Comparison of ENCODE assay signal across 30 cellular contexts in the genomic region with DNA sequence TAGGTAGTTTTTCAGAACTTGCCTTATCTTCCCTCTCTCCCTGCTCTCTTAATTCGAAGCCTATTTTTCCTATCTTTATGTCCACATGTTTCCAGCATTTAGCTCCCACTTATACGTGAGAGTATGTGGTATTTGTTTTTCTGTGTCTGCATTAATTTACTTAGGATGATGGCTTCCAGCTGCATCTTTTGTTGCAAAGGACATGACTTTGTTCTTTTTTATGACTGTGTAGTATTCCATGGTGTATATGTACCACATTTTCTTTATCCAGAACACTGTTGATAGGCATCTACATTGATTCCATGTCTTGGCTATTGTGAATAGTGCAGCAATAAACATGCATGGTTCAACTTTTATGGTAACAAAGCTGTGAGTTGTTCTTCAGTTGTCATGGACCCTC. TPM values are rescaled to one million over a fixed set of nuclear protein-coding genes. Genes with fewer than 3 reads are reported as not detected.
DNase-seq lines count a peak whose midpoint lies in the region; ATAC-seq and TF ChIP-seq lines count a peak whose summit lies in the region.
"Had no signal": no experiment of that assay in that cellular context is flagged by ENCODE, and none has a peak within 500 bp of the region (broad histone marks: within the 10 kb centered on the region; RNA-seq: fewer than 3 reads in every experiment).

No MANE protein-coding gene starts in this region.

- H2AFZ ChIP-seq in PC-9, result no peak overlapping the region
- H2AFZ ChIP-seq: hepatocyte had no signal

- CTCF ChIA-PET in activated naive CD4-positive, alpha-beta T cell treated with anti-CD3 and anti-CD28 coated beads for 36 hours (lab: Charles Lee), result interaction anchor here (1.0 to 2.0 kb wide), 3 partner anchors 8 to 81 kb away, joined by 3 to 6 read pairs (median 3); no protein-coding TSS in a partner anchor
- CTCF ChIA-PET in PC-9 (lab: Charles Lee), result interaction anchor here (1.2 to 1.4 kb wide), 3 partner anchors 12 to 81 kb away, joined by 3 to 6 read pairs (median 5); no protein-coding TSS in a partner anchor

- peaks cover 90% of the 10 kb centered on the region for H3K4me1 Mint-ChIP-seq in activated naive CD4-positive, alpha-beta T cell treated with anti-CD3 and anti-CD28 coated beads for 36 hours (ENCODE audit: low read depth)
- H3K4me1 Mint-ChIP-seq in activated naive CD8-positive, alpha-beta T cell treated with anti-CD3 and anti-CD28 coated beads, Interleukin-2, amount 10 ng/mL, durations not matched to agents 7 days and 5 days, result peaks cover 64% of the 10 kb centered on the region
- H3K4me1 Mint-ChIP-seq in stimulated activated effector memory CD8-positive, alpha-beta T cell treated with anti-CD3 and anti-CD28 coated beads, Interleukin-12 subunit alpha, Interleukin-12 subunit beta, amount 100 ng/mL, for 72 hours, result peaks cover 42% of the 10 kb centered on the region

- no peaks in the 10 kb centered on the region for H3K9me2 ChIP-seq in PC-9 (ENCODE audit: insufficient read depth)

- H4K20me1 ChIP-seq in PC-9 (ENCODE audit: insufficient read depth), result no peaks in the 10 kb centered on the region

- H3K36me3 Mint-ChIP-seq in activated naive CD4-positive, alpha-beta T cell treated with anti-CD3 and anti-CD28 coated beads for 36 hours (ENCODE audit: low read depth), result peaks cover 86% of the 10 kb centered on the region
- peaks cover 82% of the 10 kb centered on the region for H3K36me3 Mint-ChIP-seq in activated naive CD8-positive, alpha-beta T cell treated with anti-CD3 and anti-CD28 coated beads, Interleukin-2, amount 10 ng/mL, durations not matched to agents 7 days and 5 days
- H3K36me3 Mint-ChIP-seq in stimulated activated effector memory CD8-positive, alpha-beta T cell treated with anti-CD3 and anti-CD28 coated beads, Interleukin-12 subunit alpha, Interleukin-12 subunit beta, amount 100 ng/mL, for 72 hours, result peaks cover 96% of the 10 kb centered on the region

- no peak overlapping the region for H3K4me3 Mint-ChIP-seq in activated naive CD4-positive, alpha-beta T cell treated with anti-CD3 and anti-CD28 coated beads for 36 hours
- H3K4me3 Mint-ChIP-seq in activated naive CD8-positive, alpha-beta T cell treated with anti-CD3 and anti-CD28 coated beads, Interleukin-2, amount 10 ng/mL, durations not matched to agents 7 days and 5 days, result no peak overlapping the region
- no peak overlapping the region for H3K4me3 Mint-ChIP-seq in stimulated activated effector memory CD8-positive, alpha-beta T cell treated with anti-CD3 and anti-CD28 coated beads, Interleukin-12 subunit alpha, Interleukin-12 subunit beta, amount 100 ng/mL, for 72 hours
- H3K4me3 Mint-ChIP-seq: T-helper 1 cell treated with Interleukin-12 subunit alpha and Interleukin-12 subunit beta and Interleukin-4 antibody, amounts not matched to agents 30 μg/mL and 1 μg/mL, for 36 hours; type B pancreatic cell had no signal

- ATAC-seq in activated naive CD8-positive, alpha-beta T cell treated with anti-CD3 and anti-CD28 coated beads, Interleukin-2, amount 10 ng/mL, durations not matched to agents 7 days and 5 days (ENCODE audit: low read depth), result no peak
- ATAC-seq in stimulated activated effector memory CD8-positive, alpha-beta T cell treated with anti-CD3 and anti-CD28 coated beads, Interleukin-12 subunit alpha, Interleukin-12 subunit beta, amount 100 ng/mL, for 72 hours, result no peak
- no peak for ATAC-seq in HG03280 (IDR thresholded peaks at IDR 0.05; ENCODE audit: unreplicated experiment)
- no peak for ATAC-seq in GM18867 (IDR thresholded peaks at IDR 0.05; ENCODE audit: unreplicated experiment)
- ATAC-seq: gastroesophageal sphincter, left cardiac atrium, right cardiac atrium had no signal

- DNase-seq in activated naive CD4-positive, alpha-beta T cell treated with anti-CD3 and anti-CD28 coated beads for 36 hours, result no peak
- no peak for DNase-seq in activated naive CD4-positive, alpha-beta T cell (lab: John Stamatoyannopoulos, UW)
- no peak for DNase-seq in PC-9
- DNase-seq in activated naive CD8-positive, alpha-beta T cell treated with anti-CD3 and anti-CD28 coated beads, Interleukin-2, amount 10 ng/mL, durations not matched to agents 7 days and 5 days, result no peak
- no peak for DNase-seq in stimulated activated effector memory CD8-positive, alpha-beta T cell treated with anti-CD3 and anti-CD28 coated beads, Interleukin-12 subunit alpha, Interleukin-12 subunit beta, amount 100 ng/mL, for 72 hours (ENCODE audit: low spot score in 2 of 2)
- no peak for DNase-seq in activated effector memory CD4-positive, alpha-beta T cell treated with anti-CD3 and anti-CD28 coated beads, Interleukin-2, amount 50 U/mL, for 16 hours
- DNase-seq: ACHN; central memory CD4-positive, alpha-beta T cell; dermis blood vessel endothelial cell; HCEC 1CT; left cardiac atrium; mammary epithelial cell; NCI-H1417 treated with DMSO at 0.1 percent for 48 hours; NCI-H2081 treated with DMSO at 0.1 percent for 48 hours; NCI-H446; NCI-H774; posterior cingulate gyrus; right cardiac atrium; stimulated activated CD4-positive, alpha-beta T cell treated with anti-CD3 and anti-CD28 coated beads, Interleukin-2, amount 100 ng/mL, for 24 hours had no signal

- TF ChIP-seq CTCF in PC-9 (conservative IDR thresholded peaks at IDR 0.05), result no peak

- peak overlapping the region; percentile 43; the same call in 1 of the 2 replicates for H3K27ac ChIP-seq in PC-9
- H3K27ac ChIP-seq: gastroesophageal sphincter, hepatocyte, KMS-11, SK-N-MC had no signal

- intact Hi-C loops in activated naive CD4-positive, alpha-beta T cell treated with anti-CD3 and anti-CD28 coated beads for 36 hours (cut with micrococcal nuclease), result loop anchor here (10.0 kb wide), 2 partner anchors 553 to 667 kb away; a partner anchor contains a TSS
- intact Hi-C loops in PC-9 (cut with micrococcal nuclease; ENCODE audit: unreplicated experiment), result loop anchor here (1.0 kb wide), 3 partner anchors 12 to 23 kb away; no protein-coding TSS in a partner anchor

- H3K4me2 ChIP-seq in PC-9, result no peak overlapping the region
- H3K4me2 ChIP-seq: hepatocyte, KMS-11 had no signal

- H3K27me3 ChIP-seq in PC-9 (ENCODE audit: insufficient read depth, low read depth), result no peaks in the 10 kb centered on the region
- H3K27me3 ChIP-seq: gastroesophageal sphincter, hepatocyte had no signal

- no peaks in the 10 kb centered on the region for H3K27me3 Mint-ChIP-seq in activated naive CD4-positive, alpha-beta T cell treated with anti-CD3 and anti-CD28 coated beads for 36 hours (ENCODE audit: low read depth)
- H3K27me3 Mint-ChIP-seq in activated naive CD8-positive, alpha-beta T cell treated with anti-CD3 and anti-CD28 coated beads, Interleukin-2, amount 10 ng/mL, durations not matched to agents 7 days and 5 days, result no peaks in the 10 kb centered on the region
- H3K27me3 Mint-ChIP-seq: type B pancreatic cell had no signal

- POLR2A ChIA-PET in PC-9 (lab: Charles Lee; ENCODE audit: unreplicated experiment), result interaction anchor here (0.6 to 1.1 kb wide), 3 partner anchors 14 to 81 kb away, joined by 3 to 12 read pairs (median 4); no protein-coding TSS in a partner anchor
- POLR2A ChIA-PET in activated naive CD8-positive, alpha-beta T cell treated with anti-CD3 and anti-CD28 coated beads, Interleukin-2, amount 10 ng/mL, durations not matched to agents 7 days and 5 days (lab: Charles Lee), result interaction anchor here (0.8 to 11.9 kb wide), 6 partner anchors 9 to 97 kb away, joined by 3 to 499 read pairs (median 6); no protein-coding TSS in a partner anchor

- no TSS peak for BruUV-seq in PC-9 (replicated peaks; lab: Mats Ljungman, UMichigan)

- H3K79me2 ChIP-seq in PC-9 (ENCODE audit: low read depth), result no peaks in the 10 kb centered on the region
- H3K79me2 ChIP-seq: hepatocyte had no signal

- H3K4me3 ChIP-seq in PC-9, result no peak overlapping the region
- H3K4me3 ChIP-seq: gastroesophageal sphincter, hepatocyte, SK-N-MC had no signal

- peaks cover 31% of the 10 kb centered on the region; the same call in 1 of the 2 replicates for H3K36me3 ChIP-seq in PC-9 (ENCODE audit: low read depth)

- H3F3A ChIP-seq in PC-9 (ENCODE audit: insufficient read depth, low read depth), result peaks cover 17% of the 10 kb centered on the region; the same call in 1 of the 2 replicates

- peaks cover 21% of the 10 kb centered on the region for H3K4me1 ChIP-seq in PC-9 (replicated peaks; ENCODE audit: insufficient read depth)
- H3K4me1 ChIP-seq: gastroesophageal sphincter had no signal

- H3K27ac Mint-ChIP-seq in activated naive CD4-positive, alpha-beta T cell treated with anti-CD3 and anti-CD28 coated beads for 36 hours, result peak overlapping the region; percentile 86
- H3K27ac Mint-ChIP-seq in activated naive CD8-positive, alpha-beta T cell treated with anti-CD3 and anti-CD28 coated beads, Interleukin-2, amount 10 ng/mL, durations not matched to agents 7 days and 5 days, result peak overlapping the region; percentile 48
- peak overlapping the region; percentile 67 for H3K27ac Mint-ChIP-seq in stimulated activated effector memory CD8-positive, alpha-beta T cell treated with anti-CD3 and anti-CD28 coated beads, Interleukin-12 subunit alpha, Interleukin-12 subunit beta, amount 100 ng/mL, for 72 hours
- H3K27ac Mint-ChIP-seq: type B pancreatic cell had no signal

- peaks cover 18% of the 10 kb centered on the region for H3K9me3 Mint-ChIP-seq in activated naive CD4-positive, alpha-beta T cell treated with anti-CD3 and anti-CD28 coated beads for 36 hours
- peaks cover 7% of the 10 kb centered on the region for H3K9me3 Mint-ChIP-seq in activated naive CD8-positive, alpha-beta T cell treated with anti-CD3 and anti-CD28 coated beads, Interleukin-2, amount 10 ng/mL, durations not matched to agents 7 days and 5 days
- peaks cover 3% of the 10 kb centered on the region for H3K9me3 Mint-ChIP-seq in stimulated activated effector memory CD8-positive, alpha-beta T cell treated with anti-CD3 and anti-CD28 coated beads, Interleukin-12 subunit alpha, Interleukin-12 subunit beta, amount 100 ng/mL, for 72 hours

- no peaks in the 10 kb centered on the region for H3K9me3 ChIP-seq in PC-9 (ENCODE audit: insufficient read depth, low read depth)
- H3K9me3 ChIP-seq: gastroesophageal sphincter had no signal

RNA-seq across cellular contexts. Expression of a gene that starts 7.8 kb away (rescaled TPM):
- 100 to 1,000 TPM; 176 to 184 TPM for total RNA-seq in activated naive CD4-positive, alpha-beta T cell treated with anti-CD3 and anti-CD28 coated beads for 36 hours
- total RNA-seq in PC-9 (2021), result 32.6 and 37.8 TPM in 2 replicates
- 100 to 1,000 TPM; 280 to 301 TPM for total RNA-seq in activated naive CD8-positive, alpha-beta T cell treated with anti-CD3 and anti-CD28 coated beads, Interleukin-2, amount 10 ng/mL, durations not matched to agents 7 days and 5 days

RNA-seq across cellular contexts. Expression of a gene that starts 54.0 kb away (rescaled TPM):
- under 1 TPM in 1 of 2 experiments, not detected in 1; 0.25 TPM for total RNA-seq in activated naive CD4-positive, alpha-beta T cell treated with anti-CD3 and anti-CD28 coated beads for 36 hours
- total RNA-seq in PC-9 (2021), result not detected in 2 replicates
- total RNA-seq in activated naive CD8-positive, alpha-beta T cell treated with anti-CD3 and anti-CD28 coated beads, Interleukin-2, amount 10 ng/mL, durations not matched to agents 7 days and 5 days, result 10 to 100 TPM; 17.1 to 22.0 TPM
- total RNA-seq: dermis blood vessel endothelial cell, endothelial cell of umbilical vein, fibroblast of lung, hepatocyte, mammary epithelial cell, OCI-LY7 had no signal

Comparison
In these comparisons a context has a peak if more than half of its experiments do, and no peak if none do; other contexts are left out.
1. RNA of a gene that starts 54.0 kb away (total RNA-seq): 17.1 to 22.0 TPM in activated naive CD8-positive, alpha-beta T cell treated with anti-CD3 and anti-CD28 coated beads, Interleukin-2, amount 10 ng/mL, durations not matched to agents 7 days and 5 days; 0.25 TPM in activated naive CD4-positive, alpha-beta T cell treated with anti-CD3 and anti-CD28 coated beads for 36 hours and not detected in PC-9; every median in the first group is over 10 times any median in the second.
2. Peak in every context shown above with its lines, with median percentiles within 50 percentile points of each other: H3K27ac Mint-ChIP-seq.